ENCODE assay signal across 18 cellular contexts in the genomic region with DNA sequence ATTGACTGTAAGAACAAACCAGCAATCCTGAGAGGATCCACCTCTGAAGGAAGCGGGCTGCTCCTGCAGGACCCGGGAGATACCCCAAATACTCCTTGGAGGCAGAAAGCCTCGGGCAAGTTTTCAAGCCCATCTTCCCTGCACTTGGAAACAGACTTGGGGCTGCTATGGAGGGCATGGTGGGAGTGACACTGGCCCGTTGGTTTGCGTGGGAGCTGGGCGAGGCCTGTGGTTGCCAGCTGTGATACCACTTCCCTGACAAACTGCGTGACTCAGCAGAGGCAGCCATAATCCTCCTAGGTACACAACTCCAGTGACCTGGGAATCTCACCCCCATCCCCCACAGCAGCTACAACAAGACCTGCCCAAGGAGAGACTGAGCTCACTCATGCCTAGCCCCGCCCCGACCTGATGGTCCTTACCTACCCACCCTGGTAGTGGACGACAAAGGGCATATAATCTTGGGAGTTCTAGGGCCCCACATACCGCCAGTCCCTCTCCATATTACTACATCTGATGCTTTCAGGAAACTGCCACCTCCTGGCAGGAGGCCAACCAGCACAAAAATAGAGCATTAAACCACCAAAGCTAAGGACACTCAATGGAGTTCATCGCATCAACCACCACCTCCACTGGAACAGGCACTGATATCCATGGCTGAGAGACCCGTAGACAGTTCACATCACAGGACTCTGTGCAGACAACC. TPM values are rescaled to one million over a fixed set of nuclear protein-coding genes. Genes with fewer than 3 reads are reported as not detected.
DNase-seq lines count a peak whose midpoint lies in the region; ATAC-seq and TF ChIP-seq lines count a peak whose summit lies in the region.
"Had no signal": no experiment of that assay in that cellular context is flagged by ENCODE, and none has a peak within 500 bp of the region (broad histone marks: within the 10 kb centered on the region; RNA-seq: fewer than 3 reads in every experiment).

No MANE protein-coding gene starts in this region.

- intact Hi-C loops in MCF 10A (cut with micrococcal nuclease): no loop called here
- intact Hi-C loops in breast epithelium (cut with DNase I; ENCODE audit: low total_unique reads): no loop called here
- intact Hi-C loops in heart left ventricle (cut with DNase I): no loop called here
- intact Hi-C loops in transverse colon (cut with DNase I; ENCODE audit: low total_unique reads): no loop called here
- intact Hi-C loops in prostate gland (cut with DNase I): no loop called here

- H3K4me1 ChIP-seq in breast epithelium (no peaks in the 10 kb centered on the region), heart left ventricle (peaks cover 0 to 20% (median 1%) of the 10 kb centered on the region in 12 donors), transverse colon (no peaks in the 10 kb centered on the region), prostate gland (replicated peaks) (no peaks in the 10 kb centered on the region)
- H3K4me1 ChIP-seq: right lobe of liver, SJCRH30, tibial nerve had no signal

- CTCF ChIA-PET in MCF 10A (lab: Yijun Ruan, JAX): interaction anchor here (0.7 kb wide), 1 partner anchor 24 kb away, joined by 3 read pairs; no protein-coding TSS in a partner anchor

- TF ChIP-seq POLR2A in breast epithelium (IDR thresholded peaks at IDR 0.05): no peak
- TF ChIP-seq POLR2A in heart left ventricle (IDR thresholded peaks at IDR 0.05): no peak
- no peak for TF ChIP-seq POLR2A in transverse colon (IDR thresholded peaks at IDR 0.05)
- no peak for TF ChIP-seq POLR2A in prostate gland (IDR thresholded peaks at IDR 0.05)

- peaks cover 10% of the 10 kb centered on the region for H3K9me3 Mint-ChIP-seq in MCF 10A (ENCODE audit: unreplicated experiment)

- WGBS in heart left ventricle, 4 donors: 79 to 86% (median 82%) methylated on average over 9 to 13 of the region's 13 CpGs
- WGBS in transverse colon (ENCODE audit: low coverage in 1 of 2), 2 donors: 80 to 83% methylated on average over 1 to 13 of the region's 13 CpGs
- WGBS in prostate gland: 89% methylated on average over 13 of the region's 13 CpGs

- H3K4me1 Mint-ChIP-seq in MCF 10A (ENCODE audit: insufficient read depth, unreplicated experiment): no peaks in the 10 kb centered on the region
- H3K4me1 Mint-ChIP-seq: neural crest cell had no signal

- ATAC-seq in heart left ventricle: peak; percentile 67 to 85 (median 80)
- ATAC-seq: right lobe of liver had no signal

- TF ChIP-seq EP300 in transverse colon (IDR thresholded peaks at IDR 0.05; ENCODE audit: low read depth): no peak

- in situ Hi-C loops in transverse colon (cut with MboI; ENCODE audit: low pct_ligation_motif_present in 1 of 4, low pct_unique_long_range_greater_than_20kb in 1 of 4, low sequenced_read_pairs in 3 of 4): no loop called here

- H3K27ac ChIP-seq in breast epithelium (no peak overlapping the region), heart left ventricle (peak overlapping the region in 6 of 12 donors; percentile 12 to 57 (median 38)), transverse colon (no peak overlapping the region), prostate gland (no peak overlapping the region)
- H3K27ac ChIP-seq: right lobe of liver, SJCRH30, tibial nerve, VCaP had no signal

- H3K27me3 ChIP-seq in breast epithelium (no peaks in the 10 kb centered on the region), heart left ventricle (no peaks in the 10 kb centered on the region), transverse colon (no peaks in the 10 kb centered on the region), prostate gland (replicated peaks; ENCODE audit: insufficient read depth) (no peaks in the 10 kb centered on the region)
- H3K27me3 ChIP-seq: right lobe of liver, SJCRH30, tibial nerve had no signal

- no peaks in the 10 kb centered on the region for H3K9me3 ChIP-seq in breast epithelium
- peaks cover 0 to 5% (median 0%) of the 10 kb centered on the region in 12 donors for H3K9me3 ChIP-seq in heart left ventricle
- H3K9me3 ChIP-seq in transverse colon: no peaks in the 10 kb centered on the region
- no peaks in the 10 kb centered on the region for H3K9me3 ChIP-seq in prostate gland
- H3K9me3 ChIP-seq: right lobe of liver had no signal

- H3K27ac Mint-ChIP-seq in MCF 10A (ENCODE audit: low read depth, unreplicated experiment): no peak overlapping the region
- H3K27ac Mint-ChIP-seq: brain had no signal

- POLR2A ChIA-PET in MCF 10A (lab: Yijun Ruan, JAX): interaction anchor here (0.6 to 0.7 kb wide), 2 partner anchors 60 to 80 kb away, joined by 3 read pairs; no protein-coding TSS in a partner anchor

- H3K36me3 ChIP-seq in breast epithelium: no peaks in the 10 kb centered on the region
- H3K36me3 ChIP-seq in heart left ventricle: no peaks in the 10 kb centered on the region
- H3K36me3 ChIP-seq in transverse colon: no peaks in the 10 kb centered on the region
- no peaks in the 10 kb centered on the region for H3K36me3 ChIP-seq in prostate gland
- H3K36me3 ChIP-seq: right lobe of liver, SJCRH30, tibial nerve had no signal

- TF ChIP-seq CTCF in MCF 10A (IDR thresholded peaks at IDR 0.05; ENCODE audit: unreplicated experiment) (no peak), breast epithelium (IDR thresholded peaks at IDR 0.05) (no peak), heart left ventricle (IDR thresholded peaks at IDR 0.05) (no peak), transverse colon (IDR thresholded peaks at IDR 0.05) (no peak), prostate gland (IDR thresholded peaks at IDR 0.05) (no peak)

- no peaks in the 10 kb centered on the region for H3K27me3 Mint-ChIP-seq in MCF 10A (ENCODE audit: insufficient read depth, unreplicated experiment)
- H3K27me3 Mint-ChIP-seq: brain had no signal

- no TSS peak for BruUV-seq in MCF 10A (replicated peaks; lab: Mats Ljungman, UMichigan)

- H3K4me3 Mint-ChIP-seq in MCF 10A (ENCODE audit: unreplicated experiment): no peak overlapping the region
- H3K4me3 Mint-ChIP-seq: brain, neural crest cell had no signal

- DNase-seq in MCF 10A (ENCODE audit: unreplicated experiment): peak; percentile 45
- no peak for DNase-seq in breast epithelium (ENCODE audit: low spot score in 2 of 2)
- DNase-seq in SW480 (ENCODE audit: low spot score): peak; percentile 6
- peak; percentile 21 to 59 (median 37) for DNase-seq in heart left ventricle
- DNase-seq in transverse colon: peak; percentile 32
- no peak for DNase-seq in prostate gland (ENCODE audit: low spot score)
- no peak for DNase-seq in T1000 (lab: John Stamatoyannopoulos, UW)
- no peak for DNase-seq in inferior parietal cortex (ENCODE audit: extremely low spot score)
- DNase-seq: activated CD8-positive, alpha-beta memory T cell treated with anti-CD3 and anti-CD28 coated beads for 24 hours; activated effector memory CD4-positive, alpha-beta T cell treated with Interleukin-2 at 50 U/mL for 16 hours; NCI-H2081 treated with DMSO at 0.1 percent for 48 hours; right lobe of liver; stimulated activated CD4-positive, alpha-beta T cell treated with anti-CD3 and anti-CD28 coated beads, Interleukin-4, amount 100 ng/mL, for 1 hour had no signal

- H3K4me3 ChIP-seq in breast epithelium (no peak overlapping the region), heart left ventricle (no peak overlapping the region), transverse colon (no peak overlapping the region), prostate gland (no peak overlapping the region)
- H3K4me3 ChIP-seq: right lobe of liver, SJCRH30, tibial nerve had no signal

- H3K36me3 Mint-ChIP-seq in MCF 10A (ENCODE audit: insufficient read depth, unreplicated experiment): no peaks in the 10 kb centered on the region

RNA-seq across cellular contexts. Expression of a gene that starts 38.1 kb away (rescaled TPM):
- total RNA-seq in MCF 10A (2022) (5.0 and 7.2 TPM in 2 replicates), breast epithelium (10 to 100 TPM in 1 of 3 donors, 1 to 10 TPM in 2; 6.7 to 11.7 (median 7.5) TPM), heart left ventricle (100 to 1,000 TPM in 7 of 9 donors, 10 to 100 TPM in 2; 67.9 to 177 (median 119) TPM), transverse colon (10 to 100 TPM in 2 of 4 donors, 1 to 10 TPM in 1, under 1 TPM in 1; 0.80 to 14.0 (median 9.6) TPM), prostate gland (10 to 100 TPM in 1 of 2 donors, 1 to 10 TPM in 1; 8.9 to 12.8 TPM)
- polyA plus RNA-seq in heart left ventricle: 10 to 100 TPM; 15.1 to 60.1 TPM

Comparison
In these comparisons a context has a peak if more than half of its experiments do, and no peak if none do; other contexts are left out.
1. DNase-seq: peak in MCF 10A (single experiment), SW480 (single experiment), heart left ventricle (5 of 5) and transverse colon (single experiment); none in breast epithelium (0 of 2), prostate gland (single experiment), T1000 (single experiment) and inferior parietal cortex (single experiment).